ENCODE assay signal across 23 cellular contexts in the genomic region with DNA sequence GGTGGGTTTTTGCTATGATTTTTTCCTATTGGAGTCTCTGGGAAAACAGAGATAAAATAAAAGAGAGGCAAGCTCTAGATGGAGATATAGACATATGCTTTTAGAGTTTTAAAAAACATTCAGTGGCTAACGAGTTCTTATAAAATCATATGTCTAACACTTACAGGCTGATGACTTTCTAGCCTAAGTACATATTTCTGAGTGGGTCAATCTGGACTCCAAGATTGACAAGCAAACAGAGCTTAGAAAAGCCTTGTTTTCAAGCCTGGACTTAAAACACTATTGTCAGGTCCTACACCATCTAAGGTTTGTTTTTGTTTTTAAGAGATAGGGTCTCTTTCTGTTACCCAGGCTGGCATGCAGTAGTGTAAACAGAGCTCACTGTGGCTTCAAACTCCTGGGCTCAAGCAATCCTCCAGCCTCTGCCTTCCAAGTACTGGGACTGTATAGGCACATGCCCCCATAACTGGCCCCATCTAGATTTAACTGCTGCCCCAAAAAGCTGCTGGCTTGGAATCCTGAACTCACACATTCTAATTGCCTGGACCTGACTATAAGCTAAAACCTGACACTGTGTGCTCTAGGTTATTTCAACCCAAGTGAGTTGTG.
"Had no signal": no experiment of that assay in that cellular context is flagged by ENCODE, and none has a peak within 500 bp of the region (broad histone marks: within the 10 kb centered on the region; RNA-seq: fewer than 3 reads in every experiment).

No MANE protein-coding gene starts in this region.

- H3K27me3 ChIP-seq: ascending aorta, brain microvascular endothelial cell, esophagus squamous epithelium, gastrocnemius medialis, right atrium auricular region, upper lobe of right lung had no signal

- H3K4me1 ChIP-seq: ascending aorta, esophagus squamous epithelium, gastrocnemius medialis, right atrium auricular region, upper lobe of right lung had no signal

- H3K4me3 ChIP-seq: ascending aorta, esophagus squamous epithelium, gastrocnemius medialis, mucosa of descending colon, right atrium auricular region, upper lobe of right lung had no signal

- H3K9me3 ChIP-seq: ascending aorta, esophagus squamous epithelium, gastrocnemius medialis, mucosa of descending colon, right atrium auricular region, SK-N-SH, upper lobe of right lung had no signal

- H3K4me1 Mint-ChIP-seq: activated naive CD4-positive, alpha-beta T cell treated with anti-CD3 and anti-CD28 coated beads, Interleukin-2, amount 10 ng/mL, durations not matched to agents 7 days and 5 days had no signal

- H3K4me3 Mint-ChIP-seq: activated naive CD4-positive, alpha-beta T cell treated with anti-CD3 and anti-CD28 coated beads, Interleukin-2, amount 10 ng/mL, durations not matched to agents 7 days and 5 days; activated T-cell treated with anti-CD3 and anti-CD28 coated beads, Interleukin-2, amount 50 U/mL, for 72 hours had no signal

- ATAC-seq: activated T-cell treated with anti-CD3 and anti-CD28 coated beads, Interleukin-2, amount 50 U/mL, for 72 hours; gastrocnemius medialis; mucosa of descending colon; stimulated activated naive CD8-positive, alpha-beta T cell treated with anti-CD3 and anti-CD28 coated beads, Interleukin-15, Interleukin-2, amounts not matched to agents 100 U/mL and 50 U/mL, for 24 hours; upper lobe of right lung had no signal

- H3K9ac ChIP-seq: SK-N-SH had no signal

- H3K27ac ChIP-seq: ascending aorta, brain microvascular endothelial cell, esophagus squamous epithelium, gastrocnemius medialis, right atrium auricular region, upper lobe of right lung, WERI-Rb-1 had no signal

- H3K27me3 Mint-ChIP-seq: activated naive CD4-positive, alpha-beta T cell treated with anti-CD3 and anti-CD28 coated beads, Interleukin-2, amount 10 ng/mL, durations not matched to agents 7 days and 5 days; progenitor cell of endocrine pancreas had no signal

- FAIRE-seq: colon, TTC549 had no signal

- DNase-seq: activated CD4-positive, CD25-positive, alpha-beta regulatory T cell treated with anti-CD3 and anti-CD28 coated beads, Interleukin-2, amount 50 U/mL, for 72 hours; activated CD8-positive, alpha-beta memory T cell treated with anti-CD3 and anti-CD28 coated beads, Interleukin-2, amount 50 U/mL, for 48 hours; activated effector memory CD4-positive, alpha-beta T cell treated with Interleukin-2 at 50 U/mL for 16 hours; activated naive CD4-positive, alpha-beta T cell treated with anti-CD3 and anti-CD28 coated beads, Interleukin-2, amount 10 ng/mL, durations not matched to agents 7 days and 5 days; activated T-cell treated with anti-CD3 and anti-CD28 coated beads, Interleukin-2, amount 50 U/mL, for 72 hours; brain microvascular endothelial cell; central memory CD4-positive, alpha-beta T cell; esophagus squamous epithelium; gastrocnemius medialis; hippocampal formation; kidney glomerular epithelial cell; mesenchymal stem cell; mucosa of descending colon; SK-N-SH; stimulated activated CD4-positive, alpha-beta T cell treated with anti-CD3 and anti-CD28 coated beads, Interleukin-4, amount 100 ng/mL, for 24 hours; stimulated activated naive CD8-positive, alpha-beta T cell treated with anti-CD3 and anti-CD28 coated beads, Interleukin-15, Interleukin-2, amounts not matched to agents 100 U/mL and 50 U/mL, for 24 hours; upper lobe of right lung; WERI-Rb-1 had no signal

- H3K9me3 Mint-ChIP-seq: activated naive CD4-positive, alpha-beta T cell treated with anti-CD3 and anti-CD28 coated beads, Interleukin-2, amount 10 ng/mL, durations not matched to agents 7 days and 5 days; activated T-cell treated with anti-CD3 and anti-CD28 coated beads, Interleukin-2, amount 50 U/mL, for 72 hours had no signal

- H3K27ac Mint-ChIP-seq: activated naive CD4-positive, alpha-beta T cell treated with anti-CD3 and anti-CD28 coated beads, Interleukin-2, amount 10 ng/mL, durations not matched to agents 7 days and 5 days; activated T-cell treated with anti-CD3 and anti-CD28 coated beads, Interleukin-2, amount 50 U/mL, for 72 hours; progenitor cell of endocrine pancreas had no signal
